In genomic region chr9:115004535-115004934, GRCh38 we compare ENCODE assay signal across 17 cellular contexts.
A peak's percentile ranks its signal among the peaks of the same experiment; 100 is the strongest.
DNase-seq lines count a peak whose midpoint lies in the region; ATAC-seq and TF ChIP-seq lines count a peak whose summit lies in the region.
"Had no signal": no experiment of that assay in that cellular context is flagged by ENCODE, and none has a peak within 500 bp of the region (broad histone marks: within the 10 kb centered on the region; RNA-seq: fewer than 3 reads in every experiment).

No MANE protein-coding gene starts in this region.

- no peaks in the 10 kb centered on the region for H3K9me3 ChIP-seq in neural progenitor cell (ENCODE audit: low read depth)

- peaks cover 0 to 7% of the 10 kb centered on the region in 2 donors for H3K36me3 Mint-ChIP-seq in activated naive CD4-positive, alpha-beta T cell treated with anti-CD3 and anti-CD28 coated beads, Interleukin-2, amount 50 U/mL, for 72 hours
- no peaks in the 10 kb centered on the region for H3K36me3 Mint-ChIP-seq in activated naive CD8-positive, alpha-beta T cell
- no peaks in the 10 kb centered on the region for H3K36me3 Mint-ChIP-seq in neural progenitor cell

- H3K79me2 ChIP-seq in neural progenitor cell (ENCODE audit: low read depth), result no peaks in the 10 kb centered on the region

- no peak overlapping the region for H3K4me2 ChIP-seq in neural progenitor cell
- H3K4me2 ChIP-seq: KMS-11, PC-9 had no signal

- ATAC-seq in activated naive CD4-positive, alpha-beta T cell treated with anti-CD3 and anti-CD28 coated beads, Interleukin-2, amount 50 U/mL, for 72 hours, result peak; percentile 48 to 63
- ATAC-seq in stimulated activated naive CD8-positive, alpha-beta T cell treated with anti-CD3 and anti-CD28 coated beads, Interleukin-15, Interleukin-2, amounts not matched to agents 100 U/mL and 50 U/mL, for 24 hours, result peak; percentile 70

- no peak overlapping the region for H3K4me3 Mint-ChIP-seq in activated naive CD8-positive, alpha-beta T cell
- no peak overlapping the region for H3K4me3 Mint-ChIP-seq in neural progenitor cell
- H3K4me3 Mint-ChIP-seq: CD8-positive, alpha-beta memory T cell; H9 had no signal

- H4K20me1 ChIP-seq in neural progenitor cell (ENCODE audit: low read depth), result no peaks in the 10 kb centered on the region

- no peaks in the 10 kb centered on the region for H3K27me3 ChIP-seq in neural progenitor cell

- no peaks in the 10 kb centered on the region for H3K36me3 ChIP-seq in neural progenitor cell

- H3K9ac ChIP-seq in neural progenitor cell, result no peak overlapping the region
- H3K9ac ChIP-seq: KMS-11 had no signal

- H3K9me3 Mint-ChIP-seq in activated naive CD4-positive, alpha-beta T cell treated with anti-CD3 and anti-CD28 coated beads, Interleukin-2, amount 50 U/mL, for 72 hours, result no peaks in the 10 kb centered on the region
- no peaks in the 10 kb centered on the region for H3K9me3 Mint-ChIP-seq in activated naive CD8-positive, alpha-beta T cell (ENCODE audit: low read depth)
- no peaks in the 10 kb centered on the region for H3K9me3 Mint-ChIP-seq in neural progenitor cell
- H3K9me3 Mint-ChIP-seq: H9 had no signal

- H3K27ac Mint-ChIP-seq in activated naive CD4-positive, alpha-beta T cell treated with anti-CD3 and anti-CD28 coated beads, Interleukin-2, amount 50 U/mL, for 72 hours, result peak overlapping the region in 1 of 2 donors; percentile 77
- H3K27ac Mint-ChIP-seq in activated naive CD8-positive, alpha-beta T cell, result peak overlapping the region; percentile 41
- H3K27ac Mint-ChIP-seq in neural progenitor cell, result no peak overlapping the region
- H3K27ac Mint-ChIP-seq: CD8-positive, alpha-beta memory T cell; H9 had no signal

- peaks cover 44% of the 10 kb centered on the region for H3K4me1 Mint-ChIP-seq in activated naive CD8-positive, alpha-beta T cell (ENCODE audit: low read depth)
- H3K4me1 Mint-ChIP-seq in neural progenitor cell, result peaks cover 4% of the 10 kb centered on the region
- H3K4me1 Mint-ChIP-seq: H9 had no signal

- no peak for DNase-seq in activated naive CD4-positive, alpha-beta T cell treated with anti-CD3 and anti-CD28 coated beads, Interleukin-2, amount 50 U/mL, for 72 hours (ENCODE audit: low spot score in 2 of 2)
- DNase-seq in activated naive CD4-positive, alpha-beta T cell (lab: John Stamatoyannopoulos, UW), result no peak
- DNase-seq in fibroblast of gingiva (ENCODE audit: low read depth) (peak; percentile 8), neural progenitor cell (ENCODE audit: low spot score) (no peak), NCI-H187 (lab: John Stamatoyannopoulos, UW) (no peak)
- DNase-seq in stimulated activated naive CD8-positive, alpha-beta T cell treated with anti-CD3 and anti-CD28 coated beads, Interleukin-15, Interleukin-2, amounts not matched to agents 100 U/mL and 50 U/mL, for 24 hours, result no peak
- DNase-seq: CD8-positive, alpha-beta memory T cell; GF-D8; H9; MM.1S; NCI-H1105; NCI-H187 treated with DMSO at 0.1 percent for 48 hours; NCI-H2171; NCI-H774; PC-9 had no signal

- no peak for TF ChIP-seq CTCF in neural progenitor cell (IDR thresholded peaks at IDR 0.05)

- no peak overlapping the region for H3K27ac ChIP-seq in neural progenitor cell
- H3K27ac ChIP-seq: KMS-11, PC-9 had no signal

- no peak overlapping the region for H2AFZ ChIP-seq in neural progenitor cell (replicated peaks)
- H2AFZ ChIP-seq: PC-9 had no signal

- no peak overlapping the region for H3K4me3 ChIP-seq in neural progenitor cell
- H3K4me3 ChIP-seq: PC-9 had no signal

- no peaks in the 10 kb centered on the region for H3F3A ChIP-seq in neural progenitor cell (ENCODE audit: low read depth)

- no peaks in the 10 kb centered on the region for H3K4me1 ChIP-seq in neural progenitor cell

- H3K27me3 Mint-ChIP-seq in activated naive CD8-positive, alpha-beta T cell, result no peaks in the 10 kb centered on the region
- H3K27me3 Mint-ChIP-seq in neural progenitor cell (ENCODE audit: insufficient read depth, low read depth), result peaks cover 4% of the 10 kb centered on the region
